Comparison of ENCODE assay signal across 21 cellular contexts in the genomic region with DNA sequence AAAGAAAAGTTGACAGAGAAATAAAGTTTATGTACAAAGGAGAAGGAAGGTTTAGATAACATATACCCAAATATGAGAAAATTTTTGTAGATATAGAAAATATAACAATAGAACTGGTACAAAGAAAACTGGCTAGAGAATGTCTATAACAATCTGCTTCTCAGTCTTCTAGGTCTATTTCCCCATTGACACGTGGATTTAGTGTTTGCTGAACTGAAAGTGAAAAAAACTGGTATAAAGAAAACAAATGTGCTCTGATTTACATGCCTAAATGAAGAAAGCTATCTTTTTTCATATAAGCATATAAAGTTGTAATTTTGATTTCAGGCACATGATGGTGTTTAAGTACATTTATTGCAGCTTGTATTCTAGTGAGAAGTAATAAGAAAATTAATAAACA. TPM values are rescaled to one million over a fixed set of nuclear protein-coding genes. Genes with fewer than 3 reads are reported as not detected.
A peak's percentile ranks its signal among the peaks of the same experiment; 100 is the strongest.
DNase-seq lines count a peak whose midpoint lies in the region; ATAC-seq and TF ChIP-seq lines count a peak whose summit lies in the region.
"Had no signal": no experiment of that assay in that cellular context is flagged by ENCODE, and none has a peak within 500 bp of the region (broad histone marks: within the 10 kb centered on the region; RNA-seq: fewer than 3 reads in every experiment).

No MANE protein-coding gene starts in this region.

- ATAC-seq in GM18858 (IDR thresholded peaks at IDR 0.05; ENCODE audit: unreplicated experiment) (peak; percentile 59), GM21515 (IDR thresholded peaks at IDR 0.05; ENCODE audit: unreplicated experiment) (peak; percentile 65), HG02938 (IDR thresholded peaks at IDR 0.05; ENCODE audit: unreplicated experiment) (peak; percentile 47), left lobe of liver (no peak)
- ATAC-seq: foreskin keratinocyte, left colon had no signal

- H4K20me1 ChIP-seq in OCI-LY3 (ENCODE audit: insufficient read depth, low read length), result no peaks in the 10 kb centered on the region

- no peaks in the 10 kb centered on the region for H3K36me3 ChIP-seq in OCI-LY3 (replicated peaks; ENCODE audit: low read depth, low read length)
- H3K36me3 ChIP-seq: thyroid gland had no signal

- H3K27ac ChIP-seq in OCI-LY3 (ENCODE audit: low read length), result no peak overlapping the region
- H3K27ac ChIP-seq: foreskin keratinocyte, PC-9, thyroid gland had no signal

- H3K4me1 ChIP-seq in OCI-LY3 (ENCODE audit: low read length), result peaks cover 19% of the 10 kb centered on the region
- H3K4me1 ChIP-seq: foreskin keratinocyte, thyroid gland had no signal

- peak overlapping the region; percentile 42 for H3K4me2 ChIP-seq in OCI-LY3 (ENCODE audit: low read length)
- H3K4me2 ChIP-seq: PC-9 had no signal

- no peaks in the 10 kb centered on the region for H3K9me3 ChIP-seq in OCI-LY3 (ENCODE audit: insufficient read depth, low read length)
- H3K9me3 ChIP-seq: thyroid gland had no signal

- no peaks in the 10 kb centered on the region for H3K27me3 ChIP-seq in OCI-LY3 (ENCODE audit: low read depth, low read length)
- H3K27me3 ChIP-seq: foreskin keratinocyte, thyroid gland had no signal

- no peak overlapping the region for H3K4me3 ChIP-seq in OCI-LY3 (ENCODE audit: low read length)
- H3K4me3 ChIP-seq: PC-9, thyroid gland had no signal

- no peak for TF ChIP-seq CTCF in OCI-LY3 (IDR thresholded peaks at IDR 0.05; ENCODE audit: low read depth, low read length)

- H2AFZ ChIP-seq in OCI-LY3 (ENCODE audit: low read depth, low read length), result peak overlapping the region; percentile 55
- H2AFZ ChIP-seq: PC-9 had no signal

- no peaks in the 10 kb centered on the region for H3K79me2 ChIP-seq in OCI-LY3 (ENCODE audit: low read length)

- H3K9ac ChIP-seq in OCI-LY3 (ENCODE audit: low read length), result no peak overlapping the region

- no peak for DNase-seq in left lobe of liver (ENCODE audit: low spot score)
- DNase-seq in activated effector memory CD4-positive, alpha-beta T cell treated with anti-CD3 and anti-CD28 coated beads, Interleukin-2, amount 50 U/mL, for 16 hours, result no peak
- no peak for DNase-seq in 8988T
- DNase-seq in AML-193 (lab: John Stamatoyannopoulos, UW), result no peak
- DNase-seq: activated CD4-positive, alpha-beta T cell treated with anti-CD3 and anti-CD28 coated beads for 48 hours; activated CD8-positive, alpha-beta memory T cell treated with anti-CD3 and anti-CD28 coated beads, Interleukin-2, amount 50 U/mL, for 4 hours; foreskin keratinocyte; KBM-7; left colon; NCI-H1092; NCI-H2107; NCI-H69; PC-9; thyroid gland had no signal

RNA-seq across cellular contexts. Expression of a gene that starts 9.8 kb away (rescaled TPM):
- not detected for total RNA-seq in left lobe of liver
- total RNA-seq: astrocyte, foreskin keratinocyte, H1, PC-9, SK-MEL-5 had no signal
